In the genomic region with DNA sequence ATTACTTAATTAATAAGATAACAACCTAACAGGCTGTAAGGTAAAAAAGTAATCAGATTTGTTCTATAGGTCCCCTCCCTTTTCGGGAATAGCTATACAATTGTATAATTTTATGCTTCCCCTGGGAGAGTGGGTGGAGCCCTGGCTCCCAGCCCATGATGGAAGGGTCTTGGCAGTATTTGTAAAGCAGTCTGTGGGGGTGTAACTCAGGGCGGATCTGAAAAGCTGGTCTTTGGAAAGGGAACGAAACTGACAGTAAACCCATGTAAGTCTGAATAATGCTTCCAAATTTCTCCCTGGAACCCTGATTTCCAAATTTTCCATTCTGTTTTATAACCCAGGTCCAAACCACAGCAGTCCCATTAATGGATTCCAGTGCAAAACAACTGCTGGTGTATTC, we compare ENCODE assay signal across 10 cellular contexts.
DNase-seq lines count a peak whose midpoint lies in the region; ATAC-seq and TF ChIP-seq lines count a peak whose summit lies in the region.
"Had no signal": no experiment of that assay in that cellular context is flagged by ENCODE, and none has a peak within 500 bp of the region (broad histone marks: within the 10 kb centered on the region; RNA-seq: fewer than 3 reads in every experiment).

No MANE protein-coding gene starts in this region.

- H3K4me3 Mint-ChIP-seq in immature natural killer cell, result peak overlapping the region in 4 of 5 donors; percentile 66 to 93 (median 82)

- ATAC-seq in lower lobe of right lung (no peak), HG02678 (IDR thresholded peaks at IDR 0.05; ENCODE audit: unreplicated experiment) (no peak)

- no peaks in the 10 kb centered on the region for H3K36me3 ChIP-seq in BE2C
- no peaks in the 10 kb centered on the region for H3K36me3 ChIP-seq in SU-DHL-6 (ENCODE audit: low read length)
- no peaks in the 10 kb centered on the region for H3K36me3 ChIP-seq in lower lobe of right lung

- peak overlapping the region; percentile 94 to 99 (median 98) for H3K27ac Mint-ChIP-seq in immature natural killer cell

- H3K27ac ChIP-seq in SU-DHL-6 (ENCODE audit: low read depth, low read length) (peak overlapping the region; percentile 96), lower lobe of right lung (no peak overlapping the region)

- no peaks in the 10 kb centered on the region for H3K9me3 Mint-ChIP-seq in immature natural killer cell

- peaks cover 4% of the 10 kb centered on the region; the same call in 1 of the 2 replicates for H3K79me2 ChIP-seq in SU-DHL-6 (ENCODE audit: insufficient read depth, low read length)

- H3K4me3 ChIP-seq in BE2C (ENCODE audit: low read depth, low read length) (no peak overlapping the region), SU-DHL-6 (ENCODE audit: insufficient read depth, low read length, poor library complexity, severe bottlenecking) (no peak overlapping the region), lower lobe of right lung (no peak overlapping the region)

- H3K9ac ChIP-seq in SU-DHL-6 (ENCODE audit: low read length), result peak overlapping the region; percentile 60

- intact Hi-C loops in lower lobe of right lung (cut with DNase I), result no loop called here

- H3K36me3 Mint-ChIP-seq in immature natural killer cell, result peaks cover 0 to 9% (median 6%) of the 10 kb centered on the region in 3 donors

- peaks cover 98 to 100% of the 10 kb centered on the region in 2 donors for H3K4me1 Mint-ChIP-seq in immature natural killer cell

- no peaks in the 10 kb centered on the region for H4K20me1 ChIP-seq in SU-DHL-6 (ENCODE audit: low read depth, low read length)

- peak overlapping the region; percentile 91 for H3K4me2 ChIP-seq in SU-DHL-6 (ENCODE audit: low read depth, low read length, poor library complexity, severe bottlenecking)

- DNase-seq in BE2C (peak; percentile 70), DMS 273 treated with DMSO at 0.1 percent for 48 hours (lab: John Stamatoyannopoulos, UW) (peak; percentile 47), immature natural killer cell (no peak), middle frontal gyrus (ENCODE audit: extremely low spot score, low spot score) (no peak), lower lobe of right lung (no peak), GDM1 (lab: John Stamatoyannopoulos, UW) (no peak)
- DNase-seq: midbrain, NCI-H510A had no signal

- TF ChIP-seq CTCF in BE2C (IDR thresholded peaks at IDR 0.05; ENCODE audit: low read depth, low read length), result no peak
- no peak for TF ChIP-seq CTCF in SU-DHL-6 (IDR thresholded peaks at IDR 0.05; ENCODE audit: insufficient read depth, low read length, poor library complexity, severe bottlenecking)
- TF ChIP-seq CTCF in lower lobe of right lung (IDR thresholded peaks at IDR 0.05), result no peak

- H3F3A ChIP-seq in SU-DHL-6 (ENCODE audit: insufficient read depth), result peaks cover 86% of the 10 kb centered on the region

- no peaks in the 10 kb centered on the region for H3K27me3 ChIP-seq in BE2C
- H3K27me3 ChIP-seq in SU-DHL-6 (ENCODE audit: low read length), result no peaks in the 10 kb centered on the region
- H3K27me3 ChIP-seq in lower lobe of right lung (ENCODE audit: low read depth), result peaks cover 6% of the 10 kb centered on the region

- H3K4me1 ChIP-seq in BE2C (peaks cover 32% of the 10 kb centered on the region), lower lobe of right lung (peaks cover 5% of the 10 kb centered on the region)

- H3K27me3 Mint-ChIP-seq in immature natural killer cell (ENCODE audit: low read depth in 3 of 3), result peaks cover 0 to 2% (median 2%) of the 10 kb centered on the region in 3 donors

- no peak overlapping the region for H2AFZ ChIP-seq in SU-DHL-6 (ENCODE audit: low read depth, low read length, severe bottlenecking)

- H3K9me2 ChIP-seq in SU-DHL-6 (replicated peaks; ENCODE audit: insufficient read depth, low read length), result no peaks in the 10 kb centered on the region

- H3K9me3 ChIP-seq in BE2C, result no peaks in the 10 kb centered on the region
- H3K9me3 ChIP-seq in SU-DHL-6 (ENCODE audit: insufficient read depth, low read length), result no peaks in the 10 kb centered on the region
- H3K9me3 ChIP-seq in lower lobe of right lung, result no peaks in the 10 kb centered on the region

Comparison
In these comparisons a context has a peak if more than half of its experiments do, and no peak if none do; other contexts are left out.
1. DNase-seq: peak in BE2C (single experiment) and DMS 273 treated with DMSO at 0.1 percent for 48 hours (single experiment); none in immature natural killer cell (0 of 3), middle frontal gyrus (single experiment), lower lobe of right lung (single experiment) and GDM1 (single experiment).